25 cellular contexts compared by ENCODE assay signal in the genomic region with DNA sequence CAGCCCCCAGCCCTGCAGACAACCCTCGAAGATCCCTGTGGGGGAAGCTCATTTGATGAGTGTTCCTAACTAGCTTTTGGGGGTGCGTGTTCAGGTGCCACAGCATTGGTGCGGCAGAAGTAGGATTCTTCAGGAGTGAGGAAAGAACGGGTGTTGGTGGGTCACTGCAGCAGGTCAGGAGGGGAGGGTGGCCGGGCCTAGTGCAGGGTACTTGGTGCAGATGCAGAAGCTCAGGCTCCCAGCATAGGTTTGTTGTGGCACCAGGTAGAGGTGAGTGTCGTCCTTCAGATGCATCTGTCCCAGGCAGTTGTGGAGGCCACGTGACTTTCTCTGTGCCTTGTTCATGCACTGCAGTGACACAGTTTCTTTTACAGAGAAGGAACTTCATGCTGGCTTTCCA.
"Had no signal": no experiment of that assay in that cellular context is flagged by ENCODE, and none has a peak within 500 bp of the region (broad histone marks: within the 10 kb centered on the region; RNA-seq: fewer than 3 reads in every experiment).

No MANE protein-coding gene starts in this region.

- H3K9me3 ChIP-seq: ascending aorta, body of pancreas, Peyer's patch, SJSA1 had no signal

- H3K27ac ChIP-seq: ascending aorta, body of pancreas, Peyer's patch, SJSA1 had no signal

- H3K4me3 ChIP-seq: ascending aorta, body of pancreas, Peyer's patch, SJSA1 had no signal

- H3K27me3 ChIP-seq: ascending aorta, body of pancreas, Peyer's patch, SJSA1 had no signal

- H3K27me3 Mint-ChIP-seq: activated CD8-positive, alpha-beta memory T cell treated with anti-CD3 and anti-CD28 coated beads, Interleukin-2, amount 10 ng/mL, durations not matched to agents 7 days and 5 days; activated naive CD4-positive, alpha-beta T cell treated with anti-CD3 and anti-CD28 coated beads, Interleukin-2, amount 50 U/mL, for 24 hours; activated naive CD8-positive, alpha-beta T cell treated with anti-CD3 and anti-CD28 coated beads, Interleukin-2, amount 50 U/mL, for 24 hours; activated T-helper 17 cell treated with anti-CD3 and anti-CD28 coated beads, Interleukin-2, amount 50 U/mL, for 72 hours had no signal

- H3K9me3 Mint-ChIP-seq: activated naive CD4-positive, alpha-beta T cell treated with anti-CD3 and anti-CD28 coated beads, Interleukin-2, amount 50 U/mL, for 24 hours; activated naive CD8-positive, alpha-beta T cell treated with anti-CD3 and anti-CD28 coated beads, Interleukin-2, amount 50 U/mL, for 24 hours; activated T-cell treated with anti-CD3 and anti-CD28 coated beads, Interleukin-2, amount 50 U/mL, for 4 hours; activated T-helper 17 cell treated with anti-CD3 and anti-CD28 coated beads, Interleukin-2, amount 50 U/mL, for 72 hours had no signal

- H3K27ac Mint-ChIP-seq: activated CD8-positive, alpha-beta memory T cell treated with anti-CD3 and anti-CD28 coated beads, Interleukin-2, amount 10 ng/mL, durations not matched to agents 7 days and 5 days; activated naive CD4-positive, alpha-beta T cell treated with anti-CD3 and anti-CD28 coated beads, Interleukin-2, amount 50 U/mL, for 24 hours; activated T-helper 17 cell treated with anti-CD3 and anti-CD28 coated beads, Interleukin-2, amount 50 U/mL, for 72 hours had no signal

- H3K36me3 Mint-ChIP-seq: activated naive CD4-positive, alpha-beta T cell treated with anti-CD3 and anti-CD28 coated beads, Interleukin-2, amount 50 U/mL, for 24 hours had no signal

- DNase-seq: activated CD4-positive, alpha-beta T cell treated with anti-CD3 and anti-CD28 coated beads for 48 hours; activated CD4-positive, alpha-beta T cell treated with anti-CD3 and anti-CD28 coated beads, Interleukin-2, amount 50 U/mL, for 48 hours; activated CD8-positive, alpha-beta memory T cell treated with anti-CD3 and anti-CD28 coated beads, Interleukin-2, amount 10 ng/mL, durations not matched to agents 7 days and 5 days; activated naive CD8-positive, alpha-beta T cell treated with anti-CD3 and anti-CD28 coated beads, Interleukin-2, amount 50 U/mL, for 24 hours; activated T-cell treated with anti-CD3 and anti-CD28 coated beads, Interleukin-2, amount 50 U/mL, for 4 hours; amniotic stem cell; body of pancreas; KBM-7; NCI-H1092; NCI-H1417; NCI-H2029; NCI-H2107; NCI-H2171 treated with DMSO at 0.1 percent for 48 hours; NCI-H345; NCI-H510A; NCI-H69; SHP77; SW 1271 had no signal

- H3K4me3 Mint-ChIP-seq: activated CD8-positive, alpha-beta memory T cell treated with anti-CD3 and anti-CD28 coated beads, Interleukin-2, amount 10 ng/mL, durations not matched to agents 7 days and 5 days; activated naive CD4-positive, alpha-beta T cell treated with anti-CD3 and anti-CD28 coated beads, Interleukin-2, amount 50 U/mL, for 24 hours; activated naive CD8-positive, alpha-beta T cell treated with anti-CD3 and anti-CD28 coated beads, Interleukin-2, amount 50 U/mL, for 24 hours; activated T-cell treated with anti-CD3 and anti-CD28 coated beads, Interleukin-2, amount 50 U/mL, for 4 hours; activated T-helper 17 cell treated with anti-CD3 and anti-CD28 coated beads, Interleukin-2, amount 50 U/mL, for 72 hours had no signal

- ATAC-seq: activated CD4-positive, CD25-positive, alpha-beta regulatory T cell treated with anti-CD3 and anti-CD28 coated beads, Interleukin-2, amount 50 U/mL, for 24 hours; activated CD8-positive, alpha-beta memory T cell treated with anti-CD3 and anti-CD28 coated beads, Interleukin-2, amount 10 ng/mL, durations not matched to agents 7 days and 5 days; activated naive CD8-positive, alpha-beta T cell treated with anti-CD3 and anti-CD28 coated beads, Interleukin-2, amount 50 U/mL, for 24 hours; activated T-cell treated with anti-CD3 and anti-CD28 coated beads, Interleukin-2, amount 50 U/mL, for 4 hours; activated T-helper 17 cell treated with anti-CD3 and anti-CD28 coated beads, Interleukin-2, amount 50 U/mL, for 72 hours; body of pancreas; SK-N-SH treated with all-trans-retinoic acid at 6 μM for 48 hours had no signal

- H3K4me1 ChIP-seq: ascending aorta, body of pancreas, Peyer's patch had no signal
